In the genomic region with DNA sequence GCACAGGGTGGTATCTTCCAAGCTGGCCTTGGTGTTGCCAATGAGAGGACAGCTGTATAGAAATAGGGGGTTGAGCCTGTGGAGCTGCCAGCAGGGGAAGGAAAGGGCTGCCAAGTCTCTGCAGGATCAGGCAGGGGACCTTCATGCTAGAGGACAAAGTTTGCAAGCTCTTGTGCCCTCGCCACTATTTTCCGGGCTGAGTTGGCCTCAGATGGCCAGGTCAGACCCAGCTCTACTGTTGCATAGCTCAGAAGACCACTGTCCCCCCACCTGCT, we compare ENCODE assay signal across 22 cellular contexts.
"Had no signal": no experiment of that assay in that cellular context is flagged by ENCODE, and none has a peak within 500 bp of the region (broad histone marks: within the 10 kb centered on the region; RNA-seq: fewer than 3 reads in every experiment).

No MANE protein-coding gene starts in this region.

- H3K4me1 Mint-ChIP-seq: activated naive CD8-positive, alpha-beta T cell treated with anti-CD3 and anti-CD28 coated beads, Interleukin-2, amount 50 U/mL, for 24 hours; naive thymus-derived CD4-positive, alpha-beta T cell had no signal

- H3K36me3 Mint-ChIP-seq: naive thymus-derived CD4-positive, alpha-beta T cell; WTC11 had no signal

- H3K4me1 ChIP-seq: psoas muscle, right lobe of liver, transverse colon, uterus had no signal

- DNase-seq: activated gamma-delta T cell; activated naive CD4-positive, alpha-beta T cell treated with anti-CD3 and anti-CD28 coated beads, Interleukin-2, amount 50 U/mL, for 16 hours; activated naive CD8-positive, alpha-beta T cell treated with anti-CD3 and anti-CD28 coated beads, Interleukin-2, amount 50 U/mL, for 24 hours; effector CD4-positive, alpha-beta T cell; erythroblast; foreskin fibroblast; kidney; ovary; psoas muscle; stimulated activated CD4-positive, alpha-beta T cell treated with anti-CD3 and anti-CD28 coated beads, Interleukin-1b, Interleukin-23, amount 100 ng/mL, for 48 hours; T1000; transverse colon; uterus had no signal

- H3K4me3 Mint-ChIP-seq: activated naive CD8-positive, alpha-beta T cell treated with anti-CD3 and anti-CD28 coated beads, Interleukin-2, amount 50 U/mL, for 24 hours; activated T-helper 1 cell treated with anti-CD3 and anti-CD28 coated beads, Interleukin-12 subunit alpha, Interleukin-12 subunit beta, Interleukin-2, Interleukin-4 antibody, amounts not matched to agents 30 ng/mL and 10 ng/mL and 1 ng/mL, durations not matched to agents 14 hours and 24 hours and 36 hours; naive thymus-derived CD4-positive, alpha-beta T cell; stimulated activated naive CD8-positive, alpha-beta T cell treated with anti-CD3 and anti-CD28 coated beads, Interleukin-15, Interleukin-2, amounts not matched to agents 100 ng/mL and 50 ng/mL, for 24 hours; T-helper 1 cell treated with Interleukin-12 subunit alpha and Interleukin-12 subunit beta and Interleukin-4 antibody, amounts not matched to agents 30 μg/mL and 1 μg/mL, for 36 hours; WTC11 had no signal

- ATAC-seq: activated naive CD8-positive, alpha-beta T cell treated with anti-CD3 and anti-CD28 coated beads, Interleukin-2, amount 50 U/mL, for 24 hours; naive thymus-derived CD4-positive, alpha-beta T cell; psoas muscle had no signal

- H3K27ac ChIP-seq: ovary, psoas muscle, right lobe of liver, skin epidermis, transverse colon, uterus had no signal

- FAIRE-seq: endometrium, kidney had no signal

- H3K9me3 Mint-ChIP-seq: activated naive CD8-positive, alpha-beta T cell treated with anti-CD3 and anti-CD28 coated beads, Interleukin-2, amount 50 U/mL, for 24 hours; activated T-helper 1 cell treated with anti-CD3 and anti-CD28 coated beads, Interleukin-12 subunit alpha, Interleukin-12 subunit beta, Interleukin-2, Interleukin-4 antibody, amounts not matched to agents 30 ng/mL and 10 ng/mL and 1 ng/mL, durations not matched to agents 14 hours and 24 hours and 36 hours; stimulated activated naive CD8-positive, alpha-beta T cell treated with anti-CD3 and anti-CD28 coated beads, Interleukin-15, Interleukin-2, amounts not matched to agents 100 ng/mL and 50 ng/mL, for 24 hours; T-helper 1 cell treated with Interleukin-12 subunit alpha and Interleukin-12 subunit beta and Interleukin-4 antibody, amounts not matched to agents 30 μg/mL and 1 μg/mL, for 36 hours had no signal

- H3K27me3 ChIP-seq: ovary, right lobe of liver, transverse colon, uterus had no signal

- H3K4me3 ChIP-seq: lung, ovary, psoas muscle, right lobe of liver, skin epidermis, transverse colon, uterus had no signal

- H3K27ac Mint-ChIP-seq: activated naive CD8-positive, alpha-beta T cell treated with anti-CD3 and anti-CD28 coated beads, Interleukin-2, amount 50 U/mL, for 24 hours; activated T-helper 1 cell treated with anti-CD3 and anti-CD28 coated beads, Interleukin-12 subunit alpha, Interleukin-12 subunit beta, Interleukin-2, Interleukin-4 antibody, amounts not matched to agents 30 ng/mL and 10 ng/mL and 1 ng/mL, durations not matched to agents 14 hours and 24 hours and 36 hours; naive thymus-derived CD4-positive, alpha-beta T cell; stimulated activated naive CD8-positive, alpha-beta T cell treated with anti-CD3 and anti-CD28 coated beads, Interleukin-15, Interleukin-2, amounts not matched to agents 100 ng/mL and 50 ng/mL, for 24 hours; T-helper 1 cell treated with Interleukin-12 subunit alpha and Interleukin-12 subunit beta and Interleukin-4 antibody, amounts not matched to agents 30 μg/mL and 1 μg/mL, for 36 hours had no signal

- H3K36me3 ChIP-seq: ovary, right lobe of liver, transverse colon, uterus had no signal

- H3K9me3 ChIP-seq: ovary, psoas muscle, right lobe of liver, transverse colon, uterus had no signal
